In the genomic region with DNA sequence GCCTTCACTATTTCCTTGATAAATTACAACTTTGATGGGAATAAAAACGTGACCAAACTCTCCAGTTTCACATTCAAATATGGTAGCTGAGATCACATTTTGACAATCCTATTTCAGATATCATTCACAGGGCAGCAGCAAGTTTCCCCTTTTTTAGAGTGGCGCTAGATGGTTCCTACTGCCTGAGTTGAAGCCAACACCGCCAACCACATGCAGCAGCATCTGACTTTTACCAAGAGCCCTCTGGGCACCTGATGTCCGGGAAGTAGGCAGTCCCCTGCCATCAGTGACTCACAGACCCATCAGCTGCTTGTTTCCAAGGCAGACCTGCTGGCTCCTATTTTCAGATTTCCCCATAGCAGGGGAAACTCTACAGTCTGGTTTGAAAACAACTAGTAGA, we compare ENCODE assay signal across 9 cellular contexts. TPM values are rescaled to one million over a fixed set of nuclear protein-coding genes. Genes with fewer than 3 reads are reported as not detected.
A peak's percentile ranks its signal among the peaks of the same experiment; 100 is the strongest.
DNase-seq lines count a peak whose midpoint lies in the region; ATAC-seq, FAIRE-seq and TF ChIP-seq lines count a peak whose summit lies in the region.
"Had no signal": no experiment of that assay in that cellular context is flagged by ENCODE, and none has a peak within 500 bp of the region (broad histone marks: within the 10 kb centered on the region; RNA-seq: fewer than 3 reads in every experiment).

No MANE protein-coding gene starts in this region.

- H3K27ac ChIP-seq in SK-N-SH (ENCODE audit: low read depth in 2 of 2, low read length in 1 of 2) = peak overlapping the region in 1 of 2 experiments; percentile 0; a peak in 1 of 4 replicates
- H3K27ac ChIP-seq in keratinocyte (ENCODE audit: control insufficient read depth, insufficient read depth, low read length) = no peak overlapping the region

- CTCF ChIA-PET in SK-N-SH (lab: Yijun Ruan, JAX) = interaction anchor here (3.2 to 11.7 kb wide), 2 partner anchors 17 to 66 kb away, joined by 15 to 109 read pairs; no protein-coding TSS in a partner anchor

- H3K9ac ChIP-seq in SK-N-SH = no peak overlapping the region
- H3K9ac ChIP-seq in keratinocyte (ENCODE audit: control insufficient read depth, extremely low read depth, insufficient read depth, low read length) = no peak overlapping the region

- H3K36me3 ChIP-seq in SK-N-SH (replicated peaks in 1 of 2; ENCODE audit: control insufficient read depth in 1 of 2, insufficient read depth in 2 of 2, low read length in 1 of 2) (no peaks in the 10 kb centered on the region), keratinocyte (ENCODE audit: control insufficient read depth in 2 of 2, extremely low read depth in 1 of 2, insufficient read depth in 2 of 2, low read length in 2 of 2) (no peaks in the 10 kb centered on the region)

- H3K9me3 ChIP-seq in SK-N-SH = no peaks in the 10 kb centered on the region
- H3K9me3 ChIP-seq in keratinocyte (ENCODE audit: control insufficient read depth, low read depth, low read length) = no peaks in the 10 kb centered on the region

- no peak overlapping the region for H2AFZ ChIP-seq in SK-N-SH (ENCODE audit: low read depth)
- H2AFZ ChIP-seq in keratinocyte (ENCODE audit: control insufficient read depth, low read length) = no peak overlapping the region

- TF ChIP-seq POLR2A in GM12892 (IDR thresholded peaks at IDR 0.05; ENCODE audit: low read depth, low read length) = 0 out of 2 replicates have a peak, but pooled peaks have one; percentile 26

- dilution Hi-C loops in keratinocyte (cut with MboI; ENCODE audit: extremely low pct_ligation_motif_present, low sequenced_read_pairs) = no loop called here

- H3K79me2 ChIP-seq in SK-N-SH (ENCODE audit: insufficient read depth) = no peaks in the 10 kb centered on the region
- peaks cover 7% of the 10 kb centered on the region for H3K79me2 ChIP-seq in keratinocyte (ENCODE audit: control insufficient read depth, insufficient read depth, low read length)

- FAIRE-seq in GM12892 (lab: Jason Lieb, UNC) (peak; percentile 85), keratinocyte (lab: Jason Lieb, UNC) (peak; percentile 92)

- DNase-seq in GM12892 (ENCODE audit: insufficient read length) = no peak
- peak; percentile 63 for DNase-seq in SK-N-SH
- DNase-seq in keratinocyte (ENCODE audit: low read depth, low spot score) = peak; percentile 41
- DNase-seq in NOMO-1 treated with DMSO at 0.1 percent for 48 hours (lab: John Stamatoyannopoulos, UW; ENCODE audit: unreplicated experiment) = no peak
- no peak for DNase-seq in OCI-M1 (lab: John Stamatoyannopoulos, UW)
- DNase-seq in central memory CD4-positive, alpha-beta T cell = no peak

- no peaks in the 10 kb centered on the region for H4K20me1 ChIP-seq in SK-N-SH (ENCODE audit: insufficient read depth)
- H4K20me1 ChIP-seq in keratinocyte (ENCODE audit: control insufficient read depth, extremely low read depth, insufficient read depth, low read length) = no peaks in the 10 kb centered on the region

- no peaks in the 10 kb centered on the region for H3K27me3 ChIP-seq in SK-N-SH (ENCODE audit: insufficient read depth)
- no peaks in the 10 kb centered on the region for H3K27me3 ChIP-seq in keratinocyte (ENCODE audit: control insufficient read depth, extremely low read depth, insufficient read depth, low read length)
- H3K27me3 ChIP-seq: dorsolateral prefrontal cortex had no signal

- 0 out of 4 replicates have a peak, but pooled peaks of 1 of the 2 experiments have one; percentile 8 for TF ChIP-seq EP300 in SK-N-SH (IDR thresholded peaks at IDR 0.05; ENCODE audit: borderline replicate concordance in 1 of 2, low read depth in 1 of 2, low read length in 1 of 2)

- H3K9me2 ChIP-seq in SK-N-SH = no peaks in the 10 kb centered on the region

- H3K4me1 ChIP-seq in SK-N-SH (ENCODE audit: control insufficient read depth in 1 of 2, insufficient read depth in 2 of 2, low read depth in 1 of 2, low read length in 1 of 2) (peaks cover 0 to 11% of the 10 kb centered on the region in 2 experiments; a peak in 3 of 4 replicates), keratinocyte (ENCODE audit: control insufficient read depth, extremely low read depth, insufficient read depth, low read length) (peaks cover 11% of the 10 kb centered on the region)

- no peaks in the 10 kb centered on the region for H3K9me1 ChIP-seq in keratinocyte (ENCODE audit: control insufficient read depth, extremely low read depth, insufficient read depth, low read length)

- TF ChIP-seq RAD21 in SK-N-SH (IDR thresholded peaks at IDR 0.05; ENCODE audit: low read length) = no peak

- H3F3A ChIP-seq in SK-N-SH (replicated peaks; ENCODE audit: insufficient read depth) = peaks cover 9% of the 10 kb centered on the region

- TF ChIP-seq CTCF in SK-N-SH (IDR thresholded peaks at IDR 0.05) (no peak), keratinocyte (optimal IDR thresholded peaks at IDR 0.05 in 1 of 3, IDR thresholded peaks at IDR 0.05 in 1 of 3, conservative IDR thresholded peaks at IDR 0.05 in 1 of 3; ENCODE audit: extremely low read depth in 1 of 3, insufficient read depth in 2 of 3, low read length in 3 of 3) (no peak)

- POLR2A ChIA-PET in SK-N-SH (lab: Yijun Ruan, JAX) = no interaction called here

- ATAC-seq in HG02588 (IDR thresholded peaks at IDR 0.05; ENCODE audit: unreplicated experiment) = peak; percentile 43
- no peak for ATAC-seq in HG03159 (IDR thresholded peaks at IDR 0.05; ENCODE audit: unreplicated experiment)

- H3K4me3 ChIP-seq in SK-N-SH (ENCODE audit: low read depth in 2 of 2, low read length in 1 of 2) = no peak overlapping the region
- H3K4me3 ChIP-seq in keratinocyte (ENCODE audit: control insufficient read depth in 2 of 3, extremely low read depth in 1 of 3, insufficient read depth in 2 of 3, low read depth in 1 of 3, low read length in 3 of 3) = no peak overlapping the region
- H3K4me3 ChIP-seq: dorsolateral prefrontal cortex had no signal

- H3K4me2 ChIP-seq in SK-N-SH (no peak overlapping the region), keratinocyte (ENCODE audit: control insufficient read depth, extremely low read depth, insufficient read depth, low read depth, low read length) (no peak overlapping the region)

- WGBS in SK-N-SH (ENCODE audit: low lambda C conversion rate) = 63% methylated on average over 4 of the region's 4 CpGs

TF ChIP-seq in SK-N-SH, 30 proteins besides CTCF, POLR2A, EP300 and RAD21:
- TF ChIP-seq, protein P1, sequence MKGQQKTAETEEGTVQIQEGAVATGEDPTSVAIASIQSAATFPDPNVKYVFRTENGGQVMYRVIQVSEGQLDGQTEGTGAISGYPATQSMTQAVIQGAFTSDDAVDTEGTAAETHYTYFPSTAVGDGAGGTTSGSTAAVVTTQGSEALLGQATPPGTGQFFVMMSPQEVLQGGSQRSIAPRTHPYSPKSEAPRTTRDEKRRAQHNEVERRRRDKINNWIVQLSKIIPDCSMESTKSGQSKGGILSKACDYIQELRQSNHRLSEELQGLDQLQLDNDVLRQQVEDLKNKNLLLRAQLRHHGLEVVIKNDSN (IDR thresholded peaks at IDR 0.05; ENCODE audit: borderline replicate concordance, low read depth) = peak; percentile 36; the same call in 1 of the 2 replicates
- TF ChIP-seq POLR2AphosphoS5 (IDR thresholded peaks at IDR 0.05; ENCODE audit: low read depth, low read length) = no peak
- TF ChIP-seq FOXM1 (IDR thresholded peaks at IDR 0.05; ENCODE audit: low read depth) = no peak
- 0 out of 2 replicates have a peak, but pooled peaks have one; percentile 11 for TF ChIP-seq RCOR1 (IDR thresholded peaks at IDR 0.05; ENCODE audit: low read length)
- no peak for TF ChIP-seq PBX3 (IDR thresholded peaks at IDR 0.05)
- no peak for TF ChIP-seq RFX5 (IDR thresholded peaks at IDR 0.05; ENCODE audit: low read length)
- no peak for TF ChIP-seq ELF1 (IDR thresholded peaks at IDR 0.05)
- 0 out of 2 replicates have a peak, but pooled peaks have one; percentile 6 for TF ChIP-seq FOSL2 (IDR thresholded peaks at IDR 0.05; ENCODE audit: borderline replicate concordance, low read depth)
- no peak for TF ChIP-seq MEF2A (IDR thresholded peaks at IDR 0.05; ENCODE audit: borderline replicate concordance, low read depth)
- TF ChIP-seq SIN3A (IDR thresholded peaks at IDR 0.05; ENCODE audit: borderline replicate concordance, low read depth, low read length) = no peak
- TF ChIP-seq, protein P2, sequence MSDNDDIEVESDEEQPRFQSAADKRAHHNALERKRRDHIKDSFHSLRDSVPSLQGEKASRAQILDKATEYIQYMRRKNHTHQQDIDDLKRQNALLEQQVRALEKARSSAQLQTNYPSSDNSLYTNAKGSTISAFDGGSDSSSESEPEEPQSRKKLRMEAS (IDR thresholded peaks at IDR 0.05; ENCODE audit: low read depth) = 0 out of 2 replicates have a peak, but pooled peaks have one; percentile 17
- peak; percentile 22; the same call in 1 of the 2 replicates for TF ChIP-seq MXI1 (IDR thresholded peaks at IDR 0.05; ENCODE audit: low read depth, low read length)
- TF ChIP-seq TCF12 (IDR thresholded peaks at IDR 0.05) = no peak
- no peak for TF ChIP-seq TEAD4 (IDR thresholded peaks at IDR 0.05; ENCODE audit: borderline replicate concordance, insufficient read depth)

RNA-seq across cellular contexts. Expression of gene MREG, which starts 4.0 kb away (rescaled TPM):
- polyA plus RNA-seq in GM12892 (2012; ENCODE audit: missing spikeins) = 34.5 TPM
- 2.5 and 3.5 TPM in 2 replicates for polyA plus RNA-seq in SK-N-SH (2012; rRNA removed)
- polyA plus RNA-seq in SK-N-SH (2012; cell fraction: cytosol; rRNA removed) = 3.5 and 3.7 TPM in 2 replicates
- 1.6 and 4.0 TPM in 2 replicates for polyA plus RNA-seq in SK-N-SH (2012; cell fraction: nucleus; rRNA removed)
- polyA plus RNA-seq in keratinocyte = 27.0 to 32.9 TPM (median 27.0 TPM) in 3 replicates
- 32.5 TPM for polyA plus RNA-seq in keratinocyte (2011; ENCODE audit: low read depth)
- polyA plus RNA-seq in keratinocyte (2011; cell fraction: cytosol; rRNA removed) = 20.7 and 31.3 TPM in 2 replicates
- 15.0 and 18.9 TPM in 2 replicates for polyA plus RNA-seq in keratinocyte (2011; cell fraction: nucleus; rRNA removed)
- 22.3 and 26.3 TPM in 2 replicates for polyA plus RNA-seq in keratinocyte (2012; ENCODE audit: low replicate concordance)
- polyA minus RNA-seq in keratinocyte = 11.2 to 30.7 TPM (median 26.8 TPM) in 3 replicates
- 36.4 TPM for polyA minus RNA-seq in keratinocyte (2011; cell fraction: cytosol; rRNA and poly(A)+ RNA removed)
- 10.0 and 18.5 TPM in 2 replicates for polyA minus RNA-seq in keratinocyte (2011; cell fraction: nucleus; rRNA and poly(A)+ RNA removed)

Comparison
In these comparisons a context has a peak if more than half of its experiments do, and no peak if none do; other contexts are left out.
1. DNase-seq: peak in SK-N-SH (single experiment) and keratinocyte (single experiment); none in GM12892 (single experiment), NOMO-1 treated with DMSO at 0.1 percent for 48 hours (single experiment), OCI-M1 (single experiment) and central memory CD4-positive, alpha-beta T cell (single experiment).